19 cellular contexts compared by ENCODE assay signal in the genomic region with DNA sequence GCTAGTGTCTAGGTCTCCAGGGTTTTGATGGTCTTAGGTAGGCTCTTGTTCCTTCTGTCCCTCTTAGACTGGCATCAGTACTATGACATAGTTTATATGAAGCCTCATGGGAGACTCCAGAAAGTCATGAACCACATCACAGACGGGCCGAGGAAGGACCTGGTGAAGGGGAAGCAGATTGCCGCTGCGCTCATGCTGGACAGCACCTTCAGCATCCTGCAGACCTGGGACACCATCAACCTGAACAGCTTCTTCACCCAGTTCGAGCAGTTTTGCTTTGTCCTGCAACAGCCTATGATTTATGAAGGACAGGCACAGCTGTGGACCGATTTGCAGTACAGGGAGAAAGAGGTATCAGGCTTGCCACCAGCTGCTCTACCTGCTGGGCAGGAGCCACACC. TPM values are rescaled to one million over a fixed set of nuclear protein-coding genes. Genes with fewer than 3 reads are reported as not detected.
DNase-seq lines count a peak whose midpoint lies in the region; ATAC-seq and TF ChIP-seq lines count a peak whose summit lies in the region.
"Had no signal": no experiment of that assay in that cellular context is flagged by ENCODE, and none has a peak within 500 bp of the region (broad histone marks: within the 10 kb centered on the region; RNA-seq: fewer than 3 reads in every experiment).

No MANE protein-coding gene starts in this region.

- no peak overlapping the region for H3K4me3 ChIP-seq in mammary epithelial cell (replicated peaks in 1 of 3; ENCODE audit: insufficient read depth in 1 of 3, low read depth in 2 of 3, low read length in 3 of 3)
- H3K4me3 ChIP-seq: A549, MG63, Peyer's patch had no signal

- no peaks in the 10 kb centered on the region for H3K27me3 ChIP-seq in mammary epithelial cell (ENCODE audit: insufficient read depth, low read length)
- H3K27me3 ChIP-seq: MG63, Peyer's patch had no signal

- dilution Hi-C loops in mammary epithelial cell (cut with HindIII; ENCODE audit: low sequenced_read_pairs): loop anchor here (5.0 kb wide), 1 partner anchor 77 kb away; no protein-coding TSS in a partner anchor

- in situ Hi-C loops in mammary epithelial cell (cut with MboI; ENCODE audit: low sequenced_read_pairs in 2 of 2): no loop called here

- no peak overlapping the region for H3K9ac ChIP-seq in mammary epithelial cell (ENCODE audit: insufficient read depth, low read length)

- no peaks in the 10 kb centered on the region for H3K4me1 Mint-ChIP-seq in MCF 10A (ENCODE audit: insufficient read depth, unreplicated experiment)
- H3K4me1 Mint-ChIP-seq in activated CD4-positive, alpha-beta memory T cell treated with anti-CD3 and anti-CD28 coated beads for 36 hours (ENCODE audit: low read depth): peaks cover 7% of the 10 kb centered on the region
- H3K4me1 Mint-ChIP-seq in dendritic cell treated with granulocyte-macrophage colony-stimulating factor and Interleukin-4, amounts not matched to agents 40 ng/mL and 50 ng/mL, for 4 days (ENCODE audit: low read depth): peaks cover 28% of the 10 kb centered on the region
- H3K4me1 Mint-ChIP-seq: CD14-positive monocyte had no signal

- H3K36me3 ChIP-seq in mammary epithelial cell (ENCODE audit: insufficient read depth, low read length): peaks cover 31% of the 10 kb centered on the region

- ATAC-seq in GM18517 (IDR thresholded peaks at IDR 0.05; ENCODE audit: unreplicated experiment): no peak
- no peak for ATAC-seq in HG02610 (IDR thresholded peaks at IDR 0.05; ENCODE audit: unreplicated experiment)
- ATAC-seq: A549 had no signal

- no peaks in the 10 kb centered on the region for H3K9me3 ChIP-seq in mammary epithelial cell (replicated peaks; ENCODE audit: insufficient read depth, low read length)
- H3K9me3 ChIP-seq: A549, MG63, Peyer's patch had no signal

- H3K4me2 ChIP-seq in mammary epithelial cell (ENCODE audit: insufficient read depth, low read depth, low read length): no peak overlapping the region
- H3K4me2 ChIP-seq: A549 had no signal

- H3K4me1 ChIP-seq in mammary epithelial cell (ENCODE audit: insufficient read depth, low read length): no peaks in the 10 kb centered on the region
- H3K4me1 ChIP-seq: A549, Peyer's patch had no signal

- no peaks in the 10 kb centered on the region for H3K9me3 Mint-ChIP-seq in MCF 10A (ENCODE audit: unreplicated experiment)
- no peaks in the 10 kb centered on the region for H3K9me3 Mint-ChIP-seq in activated CD4-positive, alpha-beta memory T cell treated with anti-CD3 and anti-CD28 coated beads for 36 hours
- peaks cover 4% of the 10 kb centered on the region for H3K9me3 Mint-ChIP-seq in dendritic cell treated with granulocyte-macrophage colony-stimulating factor and Interleukin-4, amounts not matched to agents 40 ng/mL and 50 ng/mL, for 4 days

- H2AFZ ChIP-seq in mammary epithelial cell (ENCODE audit: low read depth, low read length): no peak overlapping the region

- no peak for DNase-seq in mammary epithelial cell
- DNase-seq in MCF 10A (ENCODE audit: unreplicated experiment): no peak
- DNase-seq in activated CD4-positive, alpha-beta memory T cell treated with anti-CD3 and anti-CD28 coated beads for 36 hours: no peak
- no peak for DNase-seq in NCI-H82 treated with DMSO at 0.1 percent for 48 hours (lab: John Stamatoyannopoulos, UW; ENCODE audit: unreplicated experiment)
- DNase-seq: DND-41, GDM1, HCEC 1CT, KG1, MG63, NCI-H1092 treated with DMSO at 0.1 percent for 48 hours, NCI-H1694 treated with DMSO at 0.1 percent for 48 hours, NCI-H69, Peyer's patch, SHP77 treated with DMSO at 0.1 percent for 48 hours had no signal

- no peak overlapping the region for H3K27ac Mint-ChIP-seq in MCF 10A (ENCODE audit: low read depth, unreplicated experiment)
- peak overlapping the region; percentile 48 for H3K27ac Mint-ChIP-seq in activated CD4-positive, alpha-beta memory T cell treated with anti-CD3 and anti-CD28 coated beads for 36 hours
- peak overlapping the region; percentile 78 for H3K27ac Mint-ChIP-seq in dendritic cell treated with granulocyte-macrophage colony-stimulating factor and Interleukin-4, amounts not matched to agents 40 ng/mL and 50 ng/mL, for 4 days

- peaks cover 92% of the 10 kb centered on the region for H3K36me3 Mint-ChIP-seq in MCF 10A (ENCODE audit: insufficient read depth, unreplicated experiment)
- H3K36me3 Mint-ChIP-seq in activated CD4-positive, alpha-beta memory T cell treated with anti-CD3 and anti-CD28 coated beads for 36 hours: peaks cover 75% of the 10 kb centered on the region
- peaks cover 100% of the 10 kb centered on the region for H3K36me3 Mint-ChIP-seq in dendritic cell treated with granulocyte-macrophage colony-stimulating factor and Interleukin-4, amounts not matched to agents 40 ng/mL and 50 ng/mL, for 4 days (ENCODE audit: low read depth)

- BruUV-seq in mammary epithelial cell (replicated peaks; lab: Mats Ljungman, UMichigan) (TSS peak; percentile 69), MCF 10A (replicated peaks; lab: Mats Ljungman, UMichigan) (no TSS peak)

- no peak for TF ChIP-seq CTCF in mammary epithelial cell (conservative IDR thresholded peaks at IDR 0.05 in 1 of 2, IDR thresholded peaks at IDR 0.05 in 1 of 2; ENCODE audit: extremely low read depth in 1 of 2, insufficient read depth in 1 of 2, low read depth in 1 of 2, low read length in 2 of 2)
- no peak for TF ChIP-seq CTCF in MCF 10A (IDR thresholded peaks at IDR 0.05; ENCODE audit: unreplicated experiment)

- 98% methylated on average over 5 of the region's 6 CpGs for WGBS in mammary epithelial cell (ENCODE audit: low coverage, missing lambda C conversion rate)

- H4K20me1 ChIP-seq in mammary epithelial cell (ENCODE audit: insufficient read depth, low read length): no peaks in the 10 kb centered on the region

- no peaks in the 10 kb centered on the region for H3K79me2 ChIP-seq in mammary epithelial cell (ENCODE audit: insufficient read depth, low read length)

- intact Hi-C loops in mammary epithelial cell (cut with micrococcal nuclease): no loop called here
- intact Hi-C loops in MCF 10A (cut with micrococcal nuclease): no loop called here
- intact Hi-C loops in activated CD4-positive, alpha-beta memory T cell treated with anti-CD3 and anti-CD28 coated beads for 36 hours (cut with micrococcal nuclease): loop anchor here (10.0 kb wide), 1 partner anchor 60 kb away; no protein-coding TSS in a partner anchor
- intact Hi-C loops in dendritic cell treated with granulocyte-macrophage colony-stimulating factor and Interleukin-4, amounts not matched to agents 40 ng/mL and 50 ng/mL, for 4 days (cut with micrococcal nuclease): no loop called here

- CTCF ChIA-PET in mammary epithelial cell (lab: Charles Lee; ENCODE audit: low non-redundant PET): no interaction called here
- CTCF ChIA-PET in MCF 10A (lab: Yijun Ruan, JAX): no interaction called here
- CTCF ChIA-PET in activated CD4-positive, alpha-beta memory T cell treated with anti-CD3 and anti-CD28 coated beads for 36 hours (lab: Charles Lee): interaction anchor here (1.6 kb wide), 1 partner anchor 99 kb away, joined by 4 read pairs; no protein-coding TSS in a partner anchor

- no peaks in the 10 kb centered on the region for H3K27me3 Mint-ChIP-seq in MCF 10A (ENCODE audit: insufficient read depth, unreplicated experiment)
- no peaks in the 10 kb centered on the region for H3K27me3 Mint-ChIP-seq in activated CD4-positive, alpha-beta memory T cell treated with anti-CD3 and anti-CD28 coated beads for 36 hours
- no peaks in the 10 kb centered on the region for H3K27me3 Mint-ChIP-seq in dendritic cell treated with granulocyte-macrophage colony-stimulating factor and Interleukin-4, amounts not matched to agents 40 ng/mL and 50 ng/mL, for 4 days

- H3K27ac ChIP-seq in mammary epithelial cell (ENCODE audit: insufficient read depth, low read depth, low read length): no peak overlapping the region
- H3K27ac ChIP-seq: A549, Peyer's patch had no signal

- POLR2A ChIA-PET in MCF 10A (lab: Yijun Ruan, JAX): no interaction called here
- POLR2A ChIA-PET in activated CD4-positive, alpha-beta memory T cell treated with anti-CD3 and anti-CD28 coated beads for 36 hours (lab: Charles Lee): interaction anchor here (1.3 kb wide), 1 partner anchor 14 kb away, joined by 5 read pairs; no protein-coding TSS in a partner anchor

- H3K4me3 Mint-ChIP-seq in MCF 10A (ENCODE audit: unreplicated experiment): no peak overlapping the region
- no peak overlapping the region for H3K4me3 Mint-ChIP-seq in activated CD4-positive, alpha-beta memory T cell treated with anti-CD3 and anti-CD28 coated beads for 36 hours
- no peak overlapping the region for H3K4me3 Mint-ChIP-seq in dendritic cell treated with granulocyte-macrophage colony-stimulating factor and Interleukin-4, amounts not matched to agents 40 ng/mL and 50 ng/mL, for 4 days
- H3K4me3 Mint-ChIP-seq: CD14-positive monocyte had no signal

RNA-seq across cellular contexts. Expression of a gene that starts 34.0 kb away (rescaled TPM):
- total RNA-seq in mammary epithelial cell (10 to 100 TPM; 69.8 to 94.4 TPM), MCF 10A (2022) (50.5 and 67.5 TPM in 2 replicates)
- 25.2 TPM for polyA plus RNA-seq in mammary epithelial cell
- polyA minus RNA-seq in mammary epithelial cell: 139 TPM
- total RNA-seq in activated CD4-positive, alpha-beta memory T cell treated with anti-CD3 and anti-CD28 coated beads for 36 hours: 100 to 1,000 TPM; 421 to 440 TPM
